In the genomic region with DNA sequence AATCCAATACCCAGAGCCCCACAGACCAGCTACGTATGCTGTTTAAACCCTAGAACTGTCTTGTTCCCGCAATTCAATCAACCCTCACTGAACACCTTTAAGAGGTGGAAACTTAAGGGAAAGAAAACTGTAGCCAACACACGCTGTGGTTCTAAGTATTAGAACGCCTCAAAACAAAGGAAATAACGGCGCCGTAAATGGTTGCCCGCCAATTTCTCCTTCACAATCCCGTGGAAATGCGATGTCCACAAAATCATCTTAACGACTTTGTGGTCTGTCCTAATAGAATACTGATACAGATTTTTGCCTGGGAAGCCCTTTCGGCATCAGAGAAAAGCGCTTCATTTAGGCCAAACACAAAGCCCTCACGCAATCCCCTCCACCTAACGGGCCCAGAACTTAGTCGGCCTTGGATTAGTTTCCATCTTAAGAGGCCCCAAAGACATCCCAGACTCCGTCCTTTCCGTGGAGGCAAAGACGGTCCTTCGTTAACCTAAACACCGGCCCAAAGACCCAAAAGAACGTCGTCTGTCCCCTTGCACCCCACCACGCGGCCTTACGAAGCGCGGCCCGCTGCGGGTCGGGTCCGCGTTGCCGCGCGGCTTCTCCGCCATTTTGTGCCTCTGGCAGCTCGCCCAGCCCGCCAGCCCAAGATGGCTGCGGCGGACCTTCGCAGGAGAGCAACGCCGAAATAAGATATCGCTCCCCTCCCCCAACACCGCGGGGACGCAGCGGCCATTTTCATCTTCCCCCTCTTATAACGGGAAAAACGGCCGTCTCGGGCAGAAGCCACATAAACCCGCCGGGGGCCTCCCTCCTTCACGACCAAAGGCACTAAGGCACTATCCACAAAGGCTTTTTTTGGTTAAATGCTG, we compare ENCODE assay signal across 1 cellular context.
A peak's percentile ranks its signal among the peaks of the same experiment; 100 is the strongest.
TF ChIP-seq lines count a peak whose summit lies in the region.

No MANE protein-coding gene starts in this region.

TF ChIP-seq in HepG2, 621 proteins besides CTCF, POLR2A, EP300 and RAD21 (continued from another document and continues in another):
- TF ChIP-seq, protein P1, sequence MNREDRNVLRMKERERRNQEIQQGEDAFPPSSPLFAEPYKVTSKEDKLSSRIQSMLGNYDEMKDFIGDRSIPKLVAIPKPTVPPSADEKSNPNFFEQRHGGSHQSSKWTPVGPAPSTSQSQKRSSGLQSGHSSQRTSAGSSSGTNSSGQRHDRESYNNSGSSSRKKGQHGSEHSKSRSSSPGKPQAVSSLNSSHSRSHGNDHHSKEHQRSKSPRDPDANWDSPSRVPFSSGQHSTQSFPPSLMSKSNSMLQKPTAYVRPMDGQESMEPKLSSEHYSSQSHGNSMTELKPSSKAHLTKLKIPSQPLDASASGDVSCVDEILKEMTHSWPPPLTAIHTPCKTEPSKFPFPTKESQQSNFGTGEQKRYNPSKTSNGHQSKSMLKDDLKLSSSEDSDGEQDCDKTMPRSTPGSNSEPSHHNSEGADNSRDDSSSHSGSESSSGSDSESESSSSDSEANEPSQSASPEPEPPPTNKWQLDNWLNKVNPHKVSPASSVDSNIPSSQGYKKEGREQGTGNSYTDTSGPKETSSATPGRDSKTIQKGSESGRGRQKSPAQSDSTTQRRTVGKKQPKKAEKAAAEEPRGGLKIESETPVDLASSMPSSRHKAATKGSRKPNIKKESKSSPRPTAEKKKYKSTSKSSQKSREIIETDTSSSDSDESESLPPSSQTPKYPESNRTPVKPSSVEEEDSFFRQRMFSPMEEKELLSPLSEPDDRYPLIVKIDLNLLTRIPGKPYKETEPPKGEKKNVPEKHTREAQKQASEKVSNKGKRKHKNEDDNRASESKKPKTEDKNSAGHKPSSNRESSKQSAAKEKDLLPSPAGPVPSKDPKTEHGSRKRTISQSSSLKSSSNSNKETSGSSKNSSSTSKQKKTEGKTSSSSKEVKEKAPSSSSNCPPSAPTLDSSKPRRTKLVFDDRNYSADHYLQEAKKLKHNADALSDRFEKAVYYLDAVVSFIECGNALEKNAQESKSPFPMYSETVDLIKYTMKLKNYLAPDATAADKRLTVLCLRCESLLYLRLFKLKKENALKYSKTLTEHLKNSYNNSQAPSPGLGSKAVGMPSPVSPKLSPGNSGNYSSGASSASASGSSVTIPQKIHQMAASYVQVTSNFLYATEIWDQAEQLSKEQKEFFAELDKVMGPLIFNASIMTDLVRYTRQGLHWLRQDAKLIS (CRISPR knock-in tag; IDR thresholded peaks at IDR 0.05): 0 out of 2 replicates have a peak, but pooled peaks have one; percentile 57
- TF ChIP-seq ZNF674 (CRISPR knock-in tag; IDR thresholded peaks at IDR 0.05; ENCODE audit: low read depth) (no peak; the same call in 1 of the 2 replicates), BHLHE40 (IDR thresholded peaks at IDR 0.05; ENCODE audit: low read length) (no peak), MYC (CRISPR knock-in tag; IDR thresholded peaks at IDR 0.05; ENCODE audit: borderline replicate concordance) (peak; percentile 91), KAT8 (CRISPR knock-in tag; IDR thresholded peaks at IDR 0.05) (peak; percentile 97), PHF8 (CRISPR knock-in tag; IDR thresholded peaks at IDR 0.05) (peak; percentile 77), ZNF546 (CRISPR knock-in tag; conservative IDR thresholded peaks at IDR 0.05) (0 out of 2 replicates have a peak, but pooled peaks have one; percentile 4), ZNF296 (CRISPR knock-in tag; conservative IDR thresholded peaks at IDR 0.05) (0 out of 2 replicates have a peak, but pooled peaks have one; percentile 74), ZNF782 (CRISPR knock-in tag; IDR thresholded peaks at IDR 0.05; ENCODE audit: borderline replicate concordance) (peak; percentile 40; the same call in 1 of the 2 replicates), SOX13 (IDR thresholded peaks at IDR 0.05) (no peak), SOX13 (CRISPR knock-in tag; conservative IDR thresholded peaks at IDR 0.05 in 1 of 2, IDR thresholded peaks at IDR 0.05 in 1 of 2) (peak in 1 of 2 experiments; percentile 27; a peak in 1 of 4 replicates), ZNF737 (CRISPR knock-in tag; IDR thresholded peaks at IDR 0.05; ENCODE audit: borderline replicate concordance) (0 out of 2 replicates have a peak, but pooled peaks have one; percentile 31), GZF1 (CRISPR knock-in tag; IDR thresholded peaks at IDR 0.05) (no peak; the same call in 1 of the 2 replicates), ZNF703 (CRISPR knock-in tag; IDR thresholded peaks at IDR 0.05; ENCODE audit: borderline replicate concordance) (no peak), ZNF263 (CRISPR knock-in tag; IDR thresholded peaks at IDR 0.05) (no peak), ZKSCAN1 (IDR thresholded peaks at IDR 0.05; ENCODE audit: low read length) (no peak), ESRRA (CRISPR knock-in tag; IDR thresholded peaks at IDR 0.05; ENCODE audit: low read depth) (0 out of 2 replicates have a peak, but pooled peaks have one; percentile 16), FOXK1 (CRISPR knock-in tag; IDR thresholded peaks at IDR 0.05; ENCODE audit: borderline replicate concordance, low read depth) (peak; percentile 31; the same call in 1 of the 2 replicates), MYNN (CRISPR knock-in tag; IDR thresholded peaks at IDR 0.05; ENCODE audit: low read depth) (0 out of 2 replicates have a peak, but pooled peaks have one; percentile 19), ZFP36L1 (CRISPR knock-in tag; IDR thresholded peaks at IDR 0.05) (0 out of 2 replicates have a peak, but pooled peaks have one; percentile 28), HDAC6 (IDR thresholded peaks at IDR 0.05; ENCODE audit: low read depth, low read length) (peak; percentile 65; the same call in 1 of the 2 replicates), IKZF1 (IDR thresholded peaks at IDR 0.05) (no peak), TOPORS (CRISPR knock-in tag; IDR thresholded peaks at IDR 0.05) (no peak), ZNF33B (CRISPR knock-in tag; IDR thresholded peaks at IDR 0.05) (no peak), KDM4B (CRISPR knock-in tag; IDR thresholded peaks at IDR 0.05) (no peak), NR2C2 (CRISPR knock-in tag; IDR thresholded peaks at IDR 0.05; ENCODE audit: borderline replicate concordance) (peak; percentile 7; the same call in 1 of the 2 replicates), MEIS1 (CRISPR knock-in tag; IDR thresholded peaks at IDR 0.05; ENCODE audit: borderline replicate concordance) (0 out of 2 replicates have a peak, but pooled peaks have one; percentile 6)
- TF ChIP-seq, protein P2, sequence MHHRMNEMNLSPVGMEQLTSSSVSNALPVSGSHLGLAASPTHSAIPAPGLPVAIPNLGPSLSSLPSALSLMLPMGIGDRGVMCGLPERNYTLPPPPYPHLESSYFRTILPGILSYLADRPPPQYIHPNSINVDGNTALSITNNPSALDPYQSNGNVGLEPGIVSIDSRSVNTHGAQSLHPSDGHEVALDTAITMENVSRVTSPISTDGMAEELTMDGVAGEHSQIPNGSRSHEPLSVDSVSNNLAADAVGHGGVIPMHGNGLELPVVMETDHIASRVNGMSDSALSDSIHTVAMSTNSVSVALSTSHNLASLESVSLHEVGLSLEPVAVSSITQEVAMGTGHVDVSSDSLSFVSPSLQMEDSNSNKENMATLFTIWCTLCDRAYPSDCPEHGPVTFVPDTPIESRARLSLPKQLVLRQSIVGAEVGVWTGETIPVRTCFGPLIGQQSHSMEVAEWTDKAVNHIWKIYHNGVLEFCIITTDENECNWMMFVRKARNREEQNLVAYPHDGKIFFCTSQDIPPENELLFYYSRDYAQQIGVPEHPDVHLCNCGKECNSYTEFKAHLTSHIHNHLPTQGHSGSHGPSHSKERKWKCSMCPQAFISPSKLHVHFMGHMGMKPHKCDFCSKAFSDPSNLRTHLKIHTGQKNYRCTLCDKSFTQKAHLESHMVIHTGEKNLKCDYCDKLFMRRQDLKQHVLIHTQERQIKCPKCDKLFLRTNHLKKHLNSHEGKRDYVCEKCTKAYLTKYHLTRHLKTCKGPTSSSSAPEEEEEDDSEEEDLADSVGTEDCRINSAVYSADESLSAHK (CRISPR knock-in tag; IDR thresholded peaks at IDR 0.05; ENCODE audit: borderline replicate concordance): no peak
- TF ChIP-seq, protein P3, sequence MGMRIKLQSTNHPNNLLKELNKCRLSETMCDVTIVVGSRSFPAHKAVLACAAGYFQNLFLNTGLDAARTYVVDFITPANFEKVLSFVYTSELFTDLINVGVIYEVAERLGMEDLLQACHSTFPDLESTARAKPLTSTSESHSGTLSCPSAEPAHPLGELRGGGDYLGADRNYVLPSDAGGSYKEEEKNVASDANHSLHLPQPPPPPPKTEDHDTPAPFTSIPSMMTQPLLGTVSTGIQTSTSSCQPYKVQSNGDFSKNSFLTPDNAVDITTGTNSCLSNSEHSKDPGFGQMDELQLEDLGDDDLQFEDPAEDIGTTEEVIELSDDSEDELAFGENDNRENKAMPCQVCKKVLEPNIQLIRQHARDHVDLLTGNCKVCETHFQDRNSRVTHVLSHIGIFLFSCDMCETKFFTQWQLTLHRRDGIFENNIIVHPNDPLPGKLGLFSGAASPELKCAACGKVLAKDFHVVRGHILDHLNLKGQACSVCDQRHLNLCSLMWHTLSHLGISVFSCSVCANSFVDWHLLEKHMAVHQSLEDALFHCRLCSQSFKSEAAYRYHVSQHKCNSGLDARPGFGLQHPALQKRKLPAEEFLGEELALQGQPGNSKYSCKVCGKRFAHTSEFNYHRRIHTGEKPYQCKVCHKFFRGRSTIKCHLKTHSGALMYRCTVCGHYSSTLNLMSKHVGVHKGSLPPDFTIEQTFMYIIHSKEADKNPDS (CRISPR knock-in tag; IDR thresholded peaks at IDR 0.05): no peak
- TF ChIP-seq, protein P4, sequence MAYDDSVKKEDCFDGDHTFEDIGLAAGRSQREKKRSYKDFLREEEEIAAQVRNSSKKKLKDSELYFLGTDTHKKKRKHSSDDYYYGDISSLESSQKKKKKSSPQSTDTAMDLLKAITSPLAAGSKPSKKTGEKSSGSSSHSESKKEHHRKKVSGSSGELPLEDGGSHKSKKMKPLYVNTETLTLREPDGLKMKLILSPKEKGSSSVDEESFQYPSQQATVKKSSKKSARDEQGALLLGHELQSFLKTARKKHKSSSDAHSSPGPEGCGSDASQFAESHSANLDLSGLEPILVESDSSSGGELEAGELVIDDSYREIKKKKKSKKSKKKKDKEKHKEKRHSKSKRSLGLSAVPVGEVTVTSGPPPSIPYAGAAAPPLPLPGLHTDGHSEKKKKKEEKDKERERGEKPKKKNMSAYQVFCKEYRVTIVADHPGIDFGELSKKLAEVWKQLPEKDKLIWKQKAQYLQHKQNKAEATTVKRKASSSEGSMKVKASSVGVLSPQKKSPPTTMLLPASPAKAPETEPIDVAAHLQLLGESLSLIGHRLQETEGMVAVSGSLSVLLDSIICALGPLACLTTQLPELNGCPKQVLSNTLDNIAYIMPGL (CRISPR knock-in tag; IDR thresholded peaks at IDR 0.05; ENCODE audit: borderline replicate concordance in 1 of 2, low read depth in 1 of 2): peak in 1 of 2 experiments; percentile 57; a peak in 1 of 4 replicates
- TF ChIP-seq, protein P5, sequence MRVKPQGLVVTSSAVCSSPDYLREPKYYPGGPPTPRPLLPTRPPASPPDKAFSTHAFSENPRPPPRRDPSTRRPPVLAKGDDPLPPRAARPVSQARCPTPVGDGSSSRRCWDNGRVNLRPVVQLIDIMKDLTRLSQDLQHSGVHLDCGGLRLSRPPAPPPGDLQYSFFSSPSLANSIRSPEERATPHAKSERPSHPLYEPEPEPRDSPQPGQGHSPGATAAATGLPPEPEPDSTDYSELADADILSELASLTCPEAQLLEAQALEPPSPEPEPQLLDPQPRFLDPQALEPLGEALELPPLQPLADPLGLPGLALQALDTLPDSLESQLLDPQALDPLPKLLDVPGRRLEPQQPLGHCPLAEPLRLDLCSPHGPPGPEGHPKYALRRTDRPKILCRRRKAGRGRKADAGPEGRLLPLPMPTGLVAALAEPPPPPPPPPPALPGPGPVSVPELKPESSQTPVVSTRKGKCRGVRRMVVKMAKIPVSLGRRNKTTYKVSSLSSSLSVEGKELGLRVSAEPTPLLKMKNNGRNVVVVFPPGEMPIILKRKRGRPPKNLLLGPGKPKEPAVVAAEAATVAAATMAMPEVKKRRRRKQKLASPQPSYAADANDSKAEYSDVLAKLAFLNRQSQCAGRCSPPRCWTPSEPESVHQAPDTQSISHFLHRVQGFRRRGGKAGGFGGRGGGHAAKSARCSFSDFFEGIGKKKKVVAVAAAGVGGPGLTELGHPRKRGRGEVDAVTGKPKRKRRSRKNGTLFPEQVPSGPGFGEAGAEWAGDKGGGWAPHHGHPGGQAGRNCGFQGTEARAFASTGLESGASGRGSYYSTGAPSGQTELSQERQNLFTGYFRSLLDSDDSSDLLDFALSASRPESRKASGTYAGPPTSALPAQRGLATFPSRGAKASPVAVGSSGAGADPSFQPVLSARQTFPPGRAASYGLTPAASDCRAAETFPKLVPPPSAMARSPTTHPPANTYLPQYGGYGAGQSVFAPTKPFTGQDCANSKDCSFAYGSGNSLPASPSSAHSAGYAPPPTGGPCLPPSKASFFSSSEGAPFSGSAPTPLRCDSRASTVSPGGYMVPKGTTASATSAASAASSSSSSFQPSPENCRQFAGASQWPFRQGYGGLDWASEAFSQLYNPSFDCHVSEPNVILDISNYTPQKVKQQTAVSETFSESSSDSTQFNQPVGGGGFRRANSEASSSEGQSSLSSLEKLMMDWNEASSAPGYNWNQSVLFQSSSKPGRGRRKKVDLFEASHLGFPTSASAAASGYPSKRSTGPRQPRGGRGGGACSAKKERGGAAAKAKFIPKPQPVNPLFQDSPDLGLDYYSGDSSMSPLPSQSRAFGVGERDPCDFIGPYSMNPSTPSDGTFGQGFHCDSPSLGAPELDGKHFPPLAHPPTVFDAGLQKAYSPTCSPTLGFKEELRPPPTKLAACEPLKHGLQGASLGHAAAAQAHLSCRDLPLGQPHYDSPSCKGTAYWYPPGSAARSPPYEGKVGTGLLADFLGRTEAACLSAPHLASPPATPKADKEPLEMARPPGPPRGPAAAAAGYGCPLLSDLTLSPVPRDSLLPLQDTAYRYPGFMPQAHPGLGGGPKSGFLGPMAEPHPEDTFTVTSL (CRISPR knock-in tag; IDR thresholded peaks at IDR 0.05; ENCODE audit: borderline replicate concordance): 0 out of 2 replicates have a peak, but pooled peaks have one; percentile 4
- TF ChIP-seq, protein P6, sequence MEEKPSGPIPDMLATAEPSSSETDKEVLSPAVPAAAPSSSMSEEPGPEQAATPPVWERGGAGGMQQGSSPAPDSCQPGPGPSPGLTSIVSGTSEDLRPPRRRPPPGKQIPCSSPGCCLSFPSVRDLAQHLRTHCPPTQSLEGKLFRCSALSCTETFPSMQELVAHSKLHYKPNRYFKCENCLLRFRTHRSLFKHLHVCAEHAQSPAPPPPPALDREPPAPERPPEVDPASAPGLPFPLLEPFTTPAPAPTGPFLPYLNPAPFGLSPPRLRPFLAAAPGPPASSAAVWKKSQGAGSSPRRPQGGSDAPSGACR (CRISPR knock-in tag; IDR thresholded peaks at IDR 0.05): no peak; the same call in 1 of the 2 replicates
- TF ChIP-seq, protein P7, sequence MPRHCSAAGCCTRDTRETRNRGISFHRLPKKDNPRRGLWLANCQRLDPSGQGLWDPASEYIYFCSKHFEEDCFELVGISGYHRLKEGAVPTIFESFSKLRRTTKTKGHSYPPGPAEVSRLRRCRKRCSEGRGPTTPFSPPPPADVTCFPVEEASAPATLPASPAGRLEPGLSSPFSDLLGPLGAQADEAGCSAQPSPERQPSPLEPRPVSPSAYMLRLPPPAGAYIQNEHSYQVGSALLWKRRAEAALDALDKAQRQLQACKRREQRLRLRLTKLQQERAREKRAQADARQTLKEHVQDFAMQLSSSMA (CRISPR knock-in tag; IDR thresholded peaks at IDR 0.05): 0 out of 2 replicates have a peak, but pooled peaks have one; percentile 21
